ENCODE assay signal across 9 cellular contexts in the genomic region with DNA sequence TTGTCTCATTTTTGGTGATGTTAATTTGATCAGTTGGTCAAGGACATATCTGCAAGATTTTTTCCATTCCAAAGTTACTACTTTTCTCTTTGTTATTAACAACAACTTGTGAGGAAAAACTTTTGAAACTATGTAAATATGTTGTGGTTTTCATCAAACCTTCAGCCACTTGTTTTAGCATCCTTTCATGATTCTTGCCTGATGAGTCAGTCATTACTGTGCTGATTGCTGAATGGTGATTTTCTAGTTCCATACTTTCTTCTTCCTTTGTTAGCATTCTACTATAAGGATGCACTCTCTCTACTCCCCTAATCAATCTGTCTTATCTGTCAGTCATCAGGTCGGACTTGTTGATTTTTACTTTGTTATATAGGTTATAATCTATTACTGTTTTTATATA. TPM values are rescaled to one million over a fixed set of nuclear protein-coding genes. Genes with fewer than 3 reads are reported as not detected.
DNase-seq lines count a peak whose midpoint lies in the region; ATAC-seq and TF ChIP-seq lines count a peak whose summit lies in the region.
"Had no signal": no experiment of that assay in that cellular context is flagged by ENCODE, and none has a peak within 500 bp of the region (broad histone marks: within the 10 kb centered on the region; RNA-seq: fewer than 3 reads in every experiment).

No MANE protein-coding gene starts in this region.

- no peak overlapping the region for H3K4me3 ChIP-seq in astrocyte of the spinal cord (ENCODE audit: low read depth, low read length)
- H3K4me3 ChIP-seq in right atrium auricular region, result no peak overlapping the region

- no peaks in the 10 kb centered on the region for H3K4me1 ChIP-seq in right atrium auricular region

- H3K36me3 ChIP-seq in right atrium auricular region, result peaks cover 21% of the 10 kb centered on the region

- no peaks in the 10 kb centered on the region for H3K9me3 ChIP-seq in right atrium auricular region

- in situ Hi-C loops in astrocyte of the spinal cord (cut with HindIII; ENCODE audit: low sequenced_read_pairs), result no loop called here

- ATAC-seq in GM18498 (IDR thresholded peaks at IDR 0.05; ENCODE audit: unreplicated experiment) (peak; percentile 61), HG03139 (IDR thresholded peaks at IDR 0.05; ENCODE audit: unreplicated experiment) (no peak), HG03095 (IDR thresholded peaks at IDR 0.05; ENCODE audit: unreplicated experiment) (no peak)

- DNase-seq in HT1080 (ENCODE audit: low read depth) (peak; percentile 60), astrocyte of the spinal cord (ENCODE audit: low read depth, low spot score) (peak; percentile 55), myocyte (ENCODE audit: low read depth) (peak; percentile 30), right atrium auricular region (ENCODE audit: low spot score) (no peak)
- DNase-seq in stimulated activated CD4-positive, alpha-beta T cell treated with anti-CD3 and anti-CD28 coated beads, Interleukin-12 subunit alpha, Interleukin-12 subunit beta, amount 100 ng/mL, for 4 hours, result no peak
- DNase-seq: activated CD4-positive, alpha-beta T cell treated with anti-CD3 and anti-CD28 coated beads for 48 hours had no signal

- no peaks in the 10 kb centered on the region for H3K27me3 ChIP-seq in right atrium auricular region

- H3K27ac ChIP-seq in right atrium auricular region, result no peak overlapping the region

- TF ChIP-seq CTCF in astrocyte of the spinal cord (IDR thresholded peaks at IDR 0.05; ENCODE audit: low read depth, low read length) (no peak), right atrium auricular region (IDR thresholded peaks at IDR 0.05) (no peak)

RNA-seq across cellular contexts. Expression of a gene that starts 10.9 kb away (rescaled TPM):
- total RNA-seq in HT1080 (2014; rRNA removed; shearing (Covaris generic)), result 11.7 and 15.4 TPM in 2 replicates
- 12.5 and 16.3 TPM in 2 replicates for polyA plus RNA-seq in HT1080 (2015; cell fraction: cytosol; rRNA removed)
- 39.5 and 42.6 TPM in 2 replicates for polyA plus RNA-seq in HT1080 (2015; cell fraction: nucleus; rRNA removed)
- 14.5 and 32.3 TPM in 2 replicates for total RNA-seq in myocyte
- 14.1 TPM for polyA plus RNA-seq in myocyte (2012)
- total RNA-seq in right atrium auricular region, result 1 to 10 TPM; 7.7 to 8.8 TPM

Comparison
In these comparisons a context has a peak if more than half of its experiments do, and no peak if none do; other contexts are left out.
1. DNase-seq: peak in HT1080 (single experiment), astrocyte of the spinal cord (single experiment) and myocyte (single experiment); none in right atrium auricular region (single experiment) and stimulated activated CD4-positive, alpha-beta T cell treated with anti-CD3 and anti-CD28 coated beads, Interleukin-12 subunit alpha, Interleukin-12 subunit beta, amount 100 ng/mL, for 4 hours (single experiment).